ENCODE assay signal across 20 cellular contexts in the genomic region with DNA sequence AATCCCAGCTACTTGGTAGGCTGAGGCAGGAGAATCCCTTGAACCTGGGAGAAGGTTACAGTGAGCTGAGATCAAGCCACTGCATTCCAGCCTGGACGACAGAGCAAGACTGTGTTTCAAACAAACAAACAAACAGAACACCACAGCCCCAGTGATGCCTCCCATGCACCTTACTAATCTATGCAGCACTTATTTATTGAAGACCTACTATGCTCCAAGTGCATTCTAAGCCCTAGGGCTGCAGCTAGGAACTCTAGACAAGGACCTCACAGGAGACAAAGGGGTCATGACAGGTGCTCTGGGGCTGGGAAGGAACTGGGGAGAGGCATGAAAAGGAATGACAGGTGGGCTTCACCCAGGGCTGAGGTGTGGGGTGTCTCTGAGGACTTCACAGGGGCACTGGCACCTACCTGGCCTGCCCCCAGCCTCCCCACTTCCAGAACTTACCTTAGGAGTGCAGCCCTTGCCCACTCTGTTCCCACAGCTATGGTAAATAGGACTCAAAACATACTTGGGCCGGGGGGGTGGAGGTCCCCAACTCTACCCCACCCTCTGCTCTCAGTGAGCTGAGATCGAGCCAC.
DNase-seq lines count a peak whose midpoint lies in the region; ATAC-seq, FAIRE-seq and TF ChIP-seq lines count a peak whose summit lies in the region.
"Had no signal": no experiment of that assay in that cellular context is flagged by ENCODE, and none has a peak within 500 bp of the region (broad histone marks: within the 10 kb centered on the region; RNA-seq: fewer than 3 reads in every experiment).

No MANE protein-coding gene starts in this region.

- ATAC-seq in WTC11 (no peak), lower lobe of right lung (no peak)
- ATAC-seq: PC-3 had no signal

- no peak overlapping the region for H3K27ac ChIP-seq in kidney (ENCODE audit: low read depth in 2 of 2, low read length in 2 of 2)
- no peak overlapping the region for H3K27ac ChIP-seq in lower lobe of right lung
- H3K27ac ChIP-seq: SJSA1 had no signal

- POLR2A ChIA-PET in WTC11 (lab: Charles Lee) = interaction anchor here (0.6 kb wide), 1 partner anchor 390 kb away, joined by 6 read pairs; no protein-coding TSS in a partner anchor

- no peak overlapping the region for H3K27ac Mint-ChIP-seq in WTC11

- H3K9ac ChIP-seq in kidney (ENCODE audit: low read length in 2 of 2) = no peak overlapping the region

- H3K9me3 ChIP-seq in kidney (ENCODE audit: control insufficient read depth in 1 of 2, low read length in 2 of 2) = no peaks in the 10 kb centered on the region
- no peaks in the 10 kb centered on the region for H3K9me3 ChIP-seq in lower lobe of right lung
- H3K9me3 ChIP-seq: SJSA1 had no signal

- H3K4me3 Mint-ChIP-seq in WTC11 = peak overlapping the region; percentile 78; the same call in 1 of the 2 replicates

- no peaks in the 10 kb centered on the region for H3K36me3 ChIP-seq in kidney (ENCODE audit: control insufficient read depth in 1 of 2, insufficient read depth in 2 of 2, low read length in 2 of 2)
- H3K36me3 ChIP-seq in lower lobe of right lung = no peaks in the 10 kb centered on the region
- H3K36me3 ChIP-seq: SJSA1 had no signal

- peaks cover 45% of the 10 kb centered on the region for H3K27me3 Mint-ChIP-seq in WTC11 (ENCODE audit: low read depth)

- peaks cover 29% of the 10 kb centered on the region for H3K4me1 Mint-ChIP-seq in WTC11

- no peak for TF ChIP-seq CTCF in WTC11 (IDR thresholded peaks at IDR 0.05)
- TF ChIP-seq CTCF in kidney (IDR thresholded peaks at IDR 0.05; ENCODE audit: borderline replicate concordance, extremely low read depth, insufficient read depth) = no peak
- TF ChIP-seq CTCF in lower lobe of right lung (IDR thresholded peaks at IDR 0.05) = no peak

- H3K4me3 ChIP-seq in kidney (ENCODE audit: low read length in 2 of 2) (no peak overlapping the region), lower lobe of right lung (no peak overlapping the region)
- H3K4me3 ChIP-seq: SJSA1 had no signal

- H3K36me3 Mint-ChIP-seq in WTC11 = no peaks in the 10 kb centered on the region; the same call in 1 of the 2 replicates

- H3K4me1 ChIP-seq in kidney (ENCODE audit: control insufficient read depth in 1 of 2, insufficient read depth in 1 of 2, low read depth in 1 of 2, low read length in 2 of 2) (peaks cover 7 to 16% of the 10 kb centered on the region in 2 donors), lower lobe of right lung (peaks cover 23% of the 10 kb centered on the region)

- no peaks in the 10 kb centered on the region for H3K9me3 Mint-ChIP-seq in WTC11

- CTCF ChIA-PET in WTC11 (lab: Charles Lee) = interaction anchor here (0.5 to 0.6 kb wide), 2 partner anchors 67 to 384 kb away, joined by 3 to 4 read pairs; no protein-coding TSS in a partner anchor

- FAIRE-seq in kidney (lab: Jason Lieb, UNC) = no peak
- FAIRE-seq: GM19239 had no signal

- DNase-seq in D341Med (ENCODE audit: low spot score) = peak; percentile 15
- DNase-seq in WTC11 (ENCODE audit: low spot score) = no peak
- DNase-seq in kidney = peak; percentile 52
- peak; percentile 73 for DNase-seq in posterior vena cava (ENCODE audit: low spot score)
- DNase-seq in T-helper 1 cell = no peak
- DNase-seq in lower lobe of right lung = no peak
- DNase-seq in DMS153 (lab: John Stamatoyannopoulos, UW) = no peak
- no peak for DNase-seq in NK-92 (lab: John Stamatoyannopoulos, UW; ENCODE audit: unreplicated experiment)
- DNase-seq: AML-193, COR-L47, EL, H7, KBM-7, NCI-H146, NCI-H2081, NCI-H510A, NCI-H774, PC-3 had no signal

- H3K27me3 ChIP-seq in lower lobe of right lung (ENCODE audit: low read depth) = peaks cover 18% of the 10 kb centered on the region
- H3K27me3 ChIP-seq: SJSA1 had no signal

- intact Hi-C loops in kidney (cut with DNase I) = no loop called here
- intact Hi-C loops in posterior vena cava (cut with DNase I) = no loop called here
- intact Hi-C loops in lower lobe of right lung (cut with DNase I) = no loop called here

TF ChIP-seq in WTC11, 78 proteins besides CTCF, POLR2A, EP300 and RAD21:
- TF ChIP-seq ATF1 (CRISPR knock-in tag; IDR thresholded peaks at IDR 0.05) = no peak

Comparison
In these comparisons a context has a peak if more than half of its experiments do, and no peak if none do; other contexts are left out.
1. DNase-seq: peak in D341Med (single experiment), kidney (single experiment) and posterior vena cava (single experiment); none in WTC11 (single experiment), T-helper 1 cell (0 of 5), lower lobe of right lung (single experiment), DMS153 (single experiment) and NK-92 (single experiment).